19 cellular contexts compared by ENCODE assay signal in genomic region chr2:204104821-204105220, GRCh38.
DNase-seq lines count a peak whose midpoint lies in the region; ATAC-seq and TF ChIP-seq lines count a peak whose summit lies in the region.
"Had no signal": no experiment of that assay in that cellular context is flagged by ENCODE, and none has a peak within 500 bp of the region (broad histone marks: within the 10 kb centered on the region; RNA-seq: fewer than 3 reads in every experiment).

No MANE protein-coding gene starts in this region.

- H3K9me3 Mint-ChIP-seq in activated CD4-positive, alpha-beta T cell treated with anti-CD3 and anti-CD28 coated beads for 36 hours (ENCODE audit: low read depth) = no peaks in the 10 kb centered on the region
- H3K9me3 Mint-ChIP-seq in natural killer cell treated with Interleukin-12 subunit alpha and Interleukin-12 subunit beta and Interleukin-15 and Interleukin-18, amount 100 ng/mL, for 72 hours = no peaks in the 10 kb centered on the region
- H3K9me3 Mint-ChIP-seq in natural killer cell = no peaks in the 10 kb centered on the region
- H3K9me3 Mint-ChIP-seq in activated naive CD4-positive, alpha-beta T cell treated with anti-CD3 and anti-CD28 coated beads, Interleukin-2, amount 50 U/mL, for 72 hours = peaks cover 0 to 18% of the 10 kb centered on the region in 2 donors
- H3K9me3 Mint-ChIP-seq: CD4-positive, alpha-beta memory T cell; H9 had no signal

- no peak for TF ChIP-seq POLR2A in erythroblast (IDR thresholded peaks at IDR 0.05; ENCODE audit: low read length)

- peaks cover 5% of the 10 kb centered on the region for H3K27me3 Mint-ChIP-seq in activated CD4-positive, alpha-beta T cell treated with anti-CD3 and anti-CD28 coated beads for 36 hours
- peaks cover 11 to 15% of the 10 kb centered on the region in 2 donors for H3K27me3 Mint-ChIP-seq in natural killer cell treated with Interleukin-12 subunit alpha and Interleukin-12 subunit beta and Interleukin-15 and Interleukin-18, amount 100 ng/mL, for 72 hours
- peaks cover 15 to 56% of the 10 kb centered on the region in 2 donors for H3K27me3 Mint-ChIP-seq in natural killer cell (ENCODE audit: low read depth in 2 of 2)
- H3K27me3 Mint-ChIP-seq: CD4-positive, alpha-beta memory T cell had no signal

- TF ChIP-seq CTCF in natural killer cell (IDR thresholded peaks at IDR 0.05) = no peak

- DNase-seq in activated CD4-positive, alpha-beta T cell treated with anti-CD3 and anti-CD28 coated beads for 36 hours = peak; percentile 37
- DNase-seq in activated CD4-positive, alpha-beta T cell treated with anti-CD3 and anti-CD28 coated beads for 48 hours = no peak
- no peak for DNase-seq in natural killer cell treated with Interleukin-12 subunit alpha and Interleukin-12 subunit beta and Interleukin-15 and Interleukin-18, amount 100 ng/mL, for 72 hours (ENCODE audit: low spot score)
- DNase-seq in natural killer cell (no peak), activated gamma-delta T cell (lab: John Stamatoyannopoulos, UW) (no peak), erythroblast (lab: John Stamatoyannopoulos, UW) (no peak), DMS79 treated with DMSO at 0.1 percent for 48 hours (lab: John Stamatoyannopoulos, UW) (no peak)
- DNase-seq in activated naive CD4-positive, alpha-beta T cell treated with anti-CD3 and anti-CD28 coated beads, Interleukin-2, amount 50 U/mL, for 72 hours (ENCODE audit: low spot score in 2 of 2) = peak in 1 of 2 donors; percentile 26
- DNase-seq: 8988T; Calu3; CD4-positive, alpha-beta memory T cell; DMS53; H9; NCI-H1048; NCI-H146; NCI-H2081 treated with DMSO at 0.1 percent for 48 hours; NCI-H510A; NCI-H774; PC-3 had no signal

- CTCF ChIA-PET in activated CD4-positive, alpha-beta T cell treated with anti-CD3 and anti-CD28 coated beads for 36 hours (lab: Charles Lee) = interaction anchor here (0.6 to 2.6 kb wide), 8 partner anchors 30 to 177 kb away, joined by 3 to 8 read pairs (median 4); no protein-coding TSS in a partner anchor

- H3K4me3 Mint-ChIP-seq in activated CD4-positive, alpha-beta T cell treated with anti-CD3 and anti-CD28 coated beads for 36 hours = peak overlapping the region; percentile 27
- peak overlapping the region; percentile 68 for H3K4me3 Mint-ChIP-seq in natural killer cell treated with Interleukin-12 subunit alpha and Interleukin-12 subunit beta and Interleukin-15 and Interleukin-18, amount 100 ng/mL, for 72 hours
- H3K4me3 Mint-ChIP-seq in natural killer cell = no peak overlapping the region
- H3K4me3 Mint-ChIP-seq: H9 had no signal

- POLR2A ChIA-PET in activated CD4-positive, alpha-beta T cell treated with anti-CD3 and anti-CD28 coated beads for 36 hours (lab: Charles Lee) = no interaction called here

- peak overlapping the region; percentile 77 for H3K27ac Mint-ChIP-seq in activated CD4-positive, alpha-beta T cell treated with anti-CD3 and anti-CD28 coated beads for 36 hours
- peak overlapping the region; percentile 61 to 87 for H3K27ac Mint-ChIP-seq in natural killer cell treated with Interleukin-12 subunit alpha and Interleukin-12 subunit beta and Interleukin-15 and Interleukin-18, amount 100 ng/mL, for 72 hours
- no peak overlapping the region for H3K27ac Mint-ChIP-seq in natural killer cell
- H3K27ac Mint-ChIP-seq in activated naive CD4-positive, alpha-beta T cell treated with anti-CD3 and anti-CD28 coated beads, Interleukin-2, amount 50 U/mL, for 72 hours = peak overlapping the region; percentile 16 to 62
- H3K27ac Mint-ChIP-seq: CD4-positive, alpha-beta memory T cell; H9 had no signal

- peak; percentile 54 for ATAC-seq in activated CD4-positive, alpha-beta T cell treated with anti-CD3 and anti-CD28 coated beads for 36 hours
- peak in 1 of 2 donors; percentile 59 for ATAC-seq in natural killer cell treated with Interleukin-12 subunit alpha and Interleukin-12 subunit beta and Interleukin-15 and Interleukin-18, amount 100 ng/mL, for 72 hours
- no peak for ATAC-seq in natural killer cell
- ATAC-seq in activated naive CD4-positive, alpha-beta T cell treated with anti-CD3 and anti-CD28 coated beads, Interleukin-2, amount 50 U/mL, for 72 hours = peak; percentile 65 to 72
- ATAC-seq: PC-3 had no signal

- no peaks in the 10 kb centered on the region for H3K36me3 Mint-ChIP-seq in activated CD4-positive, alpha-beta T cell treated with anti-CD3 and anti-CD28 coated beads for 36 hours (ENCODE audit: low read depth)
- peaks cover 4% of the 10 kb centered on the region for H3K36me3 Mint-ChIP-seq in natural killer cell treated with Interleukin-12 subunit alpha and Interleukin-12 subunit beta and Interleukin-15 and Interleukin-18, amount 100 ng/mL, for 72 hours
- no peaks in the 10 kb centered on the region for H3K36me3 Mint-ChIP-seq in natural killer cell
- peaks cover 0 to 17% of the 10 kb centered on the region in 2 donors for H3K36me3 Mint-ChIP-seq in activated naive CD4-positive, alpha-beta T cell treated with anti-CD3 and anti-CD28 coated beads, Interleukin-2, amount 50 U/mL, for 72 hours
- H3K36me3 Mint-ChIP-seq: CD4-positive, alpha-beta memory T cell had no signal

- peaks cover 61% of the 10 kb centered on the region for H3K4me1 Mint-ChIP-seq in activated CD4-positive, alpha-beta T cell treated with anti-CD3 and anti-CD28 coated beads for 36 hours
- peaks cover 39 to 51% of the 10 kb centered on the region in 2 donors for H3K4me1 Mint-ChIP-seq in natural killer cell treated with Interleukin-12 subunit alpha and Interleukin-12 subunit beta and Interleukin-15 and Interleukin-18, amount 100 ng/mL, for 72 hours (ENCODE audit: low read depth in 2 of 2)
- H3K4me1 Mint-ChIP-seq in natural killer cell = peaks cover 16% of the 10 kb centered on the region in 2 donors

- intact Hi-C loops in activated CD4-positive, alpha-beta T cell treated with anti-CD3 and anti-CD28 coated beads for 36 hours (cut with DNase I, micrococcal nuclease) = loop anchor here (1.0 to 10.0 kb wide), 8 partner anchors 86 to 1577 kb away; partner anchors contain the start of genes CTLA4 (in 1 of the 2) and NRP2 (in 1 of the 2)
- intact Hi-C loops in natural killer cell (cut with micrococcal nuclease) = no loop called here

Comparison
In these comparisons a context has a peak if more than half of its experiments do, and no peak if none do; other contexts are left out.
1. H3K27ac Mint-ChIP-seq: peak in activated CD4-positive, alpha-beta T cell treated with anti-CD3 and anti-CD28 coated beads for 36 hours (single experiment), natural killer cell treated with Interleukin-12 subunit alpha and Interleukin-12 subunit beta and Interleukin-15 and Interleukin-18, amount 100 ng/mL, for 72 hours (2 of 2) and activated naive CD4-positive, alpha-beta T cell treated with anti-CD3 and anti-CD28 coated beads, Interleukin-2, amount 50 U/mL, for 72 hours (2 of 2); none in natural killer cell (0 of 2).
2. ATAC-seq: peak in activated CD4-positive, alpha-beta T cell treated with anti-CD3 and anti-CD28 coated beads for 36 hours (single experiment) and activated naive CD4-positive, alpha-beta T cell treated with anti-CD3 and anti-CD28 coated beads, Interleukin-2, amount 50 U/mL, for 72 hours (2 of 2); none in natural killer cell (0 of 3).